Comparison of ENCODE assay signal across 9 cellular contexts in genomic region chr15:37095993-37096877, GRCh38. TPM values are rescaled to one million over a fixed set of nuclear protein-coding genes. Genes with fewer than 3 reads are reported as not detected.
DNase-seq lines count a peak whose midpoint lies in the region; ATAC-seq and TF ChIP-seq lines count a peak whose summit lies in the region.
"Had no signal": no experiment of that assay in that cellular context is flagged by ENCODE, and none has a peak within 500 bp of the region (broad histone marks: within the 10 kb centered on the region; RNA-seq: fewer than 3 reads in every experiment).

No MANE protein-coding gene starts in this region.

- H3K9ac ChIP-seq in rectal smooth muscle tissue (ENCODE audit: low read length), result peak overlapping the region; percentile 45

- no peak for DNase-seq in GM06990 (ENCODE audit: extremely low read depth, insufficient read length)
- DNase-seq in ascending aorta (ENCODE audit: low spot score in 2 of 2), result no peak
- DNase-seq in right cardiac atrium, result peak; percentile 30 to 76 (median 66)
- no peak for DNase-seq in cerebellar cortex (ENCODE audit: low spot score)
- DNase-seq in NCI-H187 (lab: John Stamatoyannopoulos, UW), result no peak
- no peak for DNase-seq in GM13977 (ENCODE audit: low spot score)
- DNase-seq: PC-9 had no signal

- H3K27me3 ChIP-seq in GM06990 (replicated peaks; ENCODE audit: control insufficient read depth, insufficient read depth, low read length) (no peaks in the 10 kb centered on the region), ascending aorta (no peaks in the 10 kb centered on the region), right cardiac atrium (ENCODE audit: control insufficient read depth, insufficient read depth) (no peaks in the 10 kb centered on the region), rectal smooth muscle tissue (ENCODE audit: control insufficient read depth, insufficient read depth, low read length) (peaks cover 4% of the 10 kb centered on the region)

- H3K9me3 ChIP-seq in ascending aorta (no peaks in the 10 kb centered on the region), right cardiac atrium (ENCODE audit: control insufficient read depth, low read length) (no peaks in the 10 kb centered on the region)

- in situ Hi-C loops in GM13977 (cut with MboI; ENCODE audit: low pct_unique_long_range_greater_than_20kb, low sequenced_read_pairs, unreplicated experiment), result no loop called here

- H3K4me1 ChIP-seq in ascending aorta (peaks cover 0 to 16% of the 10 kb centered on the region in 2 donors), right cardiac atrium (ENCODE audit: control insufficient read depth, insufficient read depth, low read length) (peaks cover 2% of the 10 kb centered on the region), rectal smooth muscle tissue (ENCODE audit: control insufficient read depth, insufficient read depth, low read length) (peaks cover 13% of the 10 kb centered on the region)

- H3K27ac ChIP-seq in ascending aorta (peak overlapping the region; percentile 94 to 96), right cardiac atrium (ENCODE audit: low read length) (peak overlapping the region; percentile 43), rectal smooth muscle tissue (ENCODE audit: low read depth, low read length) (peak overlapping the region; percentile 97)
- H3K27ac ChIP-seq: PC-9 had no signal

- TF ChIP-seq CTCF in GM06990 (IDR thresholded peaks at IDR 0.05; ENCODE audit: insufficient read depth, low read length, poor library complexity, severe bottlenecking) (no peak), ascending aorta (IDR thresholded peaks at IDR 0.05) (no peak), GM13977 (IDR thresholded peaks at IDR 0.05; ENCODE audit: extremely low read depth, insufficient read depth, missing control alignments) (no peak)

- intact Hi-C loops in ascending aorta (cut with DNase I) (loop anchor here (2.0 to 10.0 kb wide), 6 partner anchors 81 to 1791 kb away; partner anchors contain the start of gene CDIN1), right cardiac atrium (cut with DNase I) (loop anchor here in 1 of 4 donors (10.0 kb wide), 1 partner anchor 81 kb away; no protein-coding TSS in a partner anchor)

- no peak for ATAC-seq in right cardiac atrium
- ATAC-seq in GM18868 (IDR thresholded peaks at IDR 0.05; ENCODE audit: unreplicated experiment), result no peak

- 23% methylated on average over 36 of the region's 36 CpGs for WGBS in right cardiac atrium

- peaks cover 6% of the 10 kb centered on the region for H3K36me3 ChIP-seq in GM06990 (ENCODE audit: control insufficient read depth, insufficient read depth, low read length)
- H3K36me3 ChIP-seq in ascending aorta, result no peaks in the 10 kb centered on the region
- H3K36me3 ChIP-seq in rectal smooth muscle tissue (ENCODE audit: control insufficient read depth, insufficient read depth, low read length), result no peaks in the 10 kb centered on the region

- H3K4me3 ChIP-seq in GM06990 (replicated peaks; ENCODE audit: low read depth, low read length) (peak overlapping the region; percentile 88), ascending aorta (peak overlapping the region; percentile 66 to 81), right cardiac atrium (ENCODE audit: low read length) (peak overlapping the region; percentile 97), rectal smooth muscle tissue (ENCODE audit: low read length) (peak overlapping the region; percentile 92)
- H3K4me3 ChIP-seq: PC-9 had no signal

RNA-seq across cellular contexts. Expression of gene MEIS2, which starts 4.1 kb away (rescaled TPM):
- total RNA-seq in ascending aorta (11.5 TPM), right cardiac atrium (10 to 100 TPM; 28.9 to 33.4 (median 31.0) TPM)
- 14.8 TPM for polyA plus RNA-seq in right cardiac atrium

Comparison
In these comparisons a context has a peak if more than half of its experiments do, and no peak if none do; other contexts are left out.
1. DNase-seq: peak in right cardiac atrium (3 of 3); none in GM06990 (single experiment), ascending aorta (0 of 2), cerebellar cortex (single experiment), NCI-H187 (0 of 2) and GM13977 (single experiment).
2. H3K27ac ChIP-seq: peak in every context shown above with its lines; median percentile 97 in rectal smooth muscle tissue; 95 in ascending aorta; 43 in right cardiac atrium.
3. Peak in every context shown above with its lines, with median percentiles within 50 percentile points of each other: H3K4me3 ChIP-seq.